Comparison of ENCODE assay signal across 12 cellular contexts in genomic region chr10:43402880-43403452, GRCh38. TPM values are rescaled to one million over a fixed set of nuclear protein-coding genes. Genes with fewer than 3 reads are reported as not detected.
DNase-seq lines count a peak whose midpoint lies in the region; ATAC-seq, FAIRE-seq and TF ChIP-seq lines count a peak whose summit lies in the region.
"Had no signal": no experiment of that assay in that cellular context is flagged by ENCODE, and none has a peak within 500 bp of the region (broad histone marks: within the 10 kb centered on the region; RNA-seq: fewer than 3 reads in every experiment).

No MANE protein-coding gene starts in this region.

- peaks cover 72 to 100% of the 10 kb centered on the region in 2 experiments for H3K79me2 ChIP-seq in H1 (ENCODE audit: control insufficient read depth in 1 of 2, insufficient read depth in 2 of 2, low read length in 2 of 2)

- no peak overlapping the region for H3K9ac ChIP-seq in H1 (replicated peaks in 1 of 4; ENCODE audit: extremely low read depth in 1 of 4, low read depth in 3 of 4, low read length in 3 of 4)
- H3K9ac ChIP-seq: parathyroid adenoma had no signal

- TSS peak; percentile 3 for BruUV-seq in Panc1 (replicated peaks; lab: Mats Ljungman, UMichigan)

- no peak overlapping the region for H2AK5ac ChIP-seq in H1 (ENCODE audit: low read depth, low read length)

- no peak for TF ChIP-seq EP300 in H1 (IDR thresholded peaks at IDR 0.05; ENCODE audit: borderline replicate concordance in 1 of 2, low read depth in 2 of 2, low read length in 2 of 2)

- no peak overlapping the region for H3K56ac ChIP-seq in H1 (replicated peaks; ENCODE audit: insufficient read length, low read depth, low read length)

- H3K27me3 Mint-ChIP-seq in activated T-cell treated with anti-CD3 and anti-CD28 coated beads, Interleukin-2, amount 50 U/mL, for 72 hours (ENCODE audit: low read depth) = no peaks in the 10 kb centered on the region
- no peaks in the 10 kb centered on the region for H3K27me3 Mint-ChIP-seq in stimulated activated memory B cell treated with anti-CD40 and anti-IgM and Interleukin-4, amounts not matched to agents 10 μg/mL and 1 μg/mL and 100 μg/mL, for 72 hours

- H3K27ac ChIP-seq in Panc1 (ENCODE audit: low read length) = peak overlapping the region; percentile 76
- H3K27ac ChIP-seq in H1 (ENCODE audit: low read depth, low read length) = no peak overlapping the region
- H3K27ac ChIP-seq: parathyroid adenoma, thyroid gland had no signal

- 87% methylated on average over 7 of the region's 7 CpGs; no CpG with 5 or more reads in 1 of the 2 experiments for WGBS in H1 (ENCODE audit: extremely low coverage in 1 of 2, insufficient coverage in 1 of 2, insufficient read length in 1 of 2, insufficient replicate concordance in 2 of 2, low coverage in 1 of 2, low lambda C conversion rate in 2 of 2, missing lambda C conversion rate in 1 of 2), 2 experiments

- no peak overlapping the region for H2BK12ac ChIP-seq in H1 (ENCODE audit: low read depth, low read length)

- no peak overlapping the region for H3K23ac ChIP-seq in H1 (ENCODE audit: insufficient read length)

- no peak overlapping the region for H2BK15ac ChIP-seq in H1 (ENCODE audit: low read length)

- H2AFZ ChIP-seq in H1 (ENCODE audit: low read length) = no peak overlapping the region
- H2AFZ ChIP-seq: parathyroid adenoma had no signal

- H3K23me2 ChIP-seq in H1 (ENCODE audit: low read depth, low read length) = peaks cover 6% of the 10 kb centered on the region

- H4K5ac ChIP-seq in H1 (ENCODE audit: insufficient read length, low read depth, low read length) = no peak overlapping the region

- H3K9me3 ChIP-seq in Panc1 (ENCODE audit: control insufficient read depth, insufficient read depth, low read depth, low read length) (no peaks in the 10 kb centered on the region), H1 (ENCODE audit: insufficient read depth in 2 of 2, low read depth in 1 of 2, low read length in 1 of 2) (no peaks in the 10 kb centered on the region)
- H3K9me3 ChIP-seq: thyroid gland had no signal

- TF ChIP-seq POLR2A in H1 (IDR thresholded peaks at IDR 0.05; ENCODE audit: control extremely low read depth in 1 of 2, low read depth in 2 of 2, low read length in 2 of 2) = no peak; a peak in 1 of 3 replicates

- TF ChIP-seq RAD21 in H1 (IDR thresholded peaks at IDR 0.05 in 1 of 2, conservative IDR thresholded peaks at IDR 0.05 in 1 of 2; ENCODE audit: low read depth in 2 of 2, low read length in 2 of 2) = no peak

- peak overlapping the region in 1 of 2 experiments; percentile 29; a peak in 1 of 4 replicates for H3K4me2 ChIP-seq in H1 (ENCODE audit: insufficient read depth in 1 of 2, low read depth in 2 of 2, low read length in 2 of 2)

- no peak for FAIRE-seq in H1 (lab: Jason Lieb, UNC)

- no peak for ATAC-seq in activated T-cell treated with anti-CD3 and anti-CD28 coated beads, Interleukin-2, amount 50 U/mL, for 72 hours (replicated peaks in 1 of 2)
- no peak for ATAC-seq in Panc1
- ATAC-seq in stimulated activated memory B cell treated with anti-CD40 and anti-IgM and Interleukin-4, amounts not matched to agents 10 μg/mL and 1 μg/mL and 100 μg/mL, for 72 hours = no peak
- ATAC-seq in HG03439 (IDR thresholded peaks at IDR 0.05; ENCODE audit: unreplicated experiment) = no peak
- no peak for ATAC-seq in HG03095 (IDR thresholded peaks at IDR 0.05; ENCODE audit: unreplicated experiment)

- intact Hi-C loops in Panc1 (cut with micrococcal nuclease; ENCODE audit: unreplicated experiment) = no loop called here

- no peak overlapping the region for H3K18ac ChIP-seq in H1 (ENCODE audit: extremely low read depth, low read length)

- H3K4me3 Mint-ChIP-seq in activated T-cell treated with anti-CD3 and anti-CD28 coated beads, Interleukin-2, amount 50 U/mL, for 72 hours = peak overlapping the region; percentile 94 to 100
- H3K4me3 Mint-ChIP-seq in stimulated activated memory B cell treated with anti-CD40 and anti-IgM and Interleukin-4, amounts not matched to agents 10 μg/mL and 1 μg/mL and 100 μg/mL, for 72 hours = peak overlapping the region; percentile 23

- DNase-seq in activated T-cell treated with anti-CD3 and anti-CD28 coated beads, Interleukin-2, amount 50 U/mL, for 72 hours = no peak
- no peak for DNase-seq in activated T-cell treated with anti-CD3 and anti-CD28 coated beads, Interleukin-2, amount 50 U/mL, for 1 hour
- DNase-seq in Panc1 (ENCODE audit: low read depth, low spot score) (no peak), H1 (ENCODE audit: low read depth in 1 of 2, low spot score in 2 of 2) (no peak), GOT3 (lab: John Stamatoyannopoulos, UW) (no peak)
- DNase-seq: NCI-H1694, thyroid gland had no signal

- H3K36me3 Mint-ChIP-seq in activated T-cell treated with anti-CD3 and anti-CD28 coated beads, Interleukin-2, amount 50 U/mL, for 72 hours (ENCODE audit: insufficient read depth in 2 of 2) = peaks cover 17 to 34% of the 10 kb centered on the region in 2 donors
- peaks cover 40% of the 10 kb centered on the region for H3K36me3 Mint-ChIP-seq in stimulated activated memory B cell treated with anti-CD40 and anti-IgM and Interleukin-4, amounts not matched to agents 10 μg/mL and 1 μg/mL and 100 μg/mL, for 72 hours

- no peak overlapping the region for H3K14ac ChIP-seq in H1 (ENCODE audit: insufficient read length)

- H3K27me3 ChIP-seq in Panc1 (ENCODE audit: control insufficient read depth, insufficient read depth, low read length) = no peaks in the 10 kb centered on the region
- no peaks in the 10 kb centered on the region for H3K27me3 ChIP-seq in H1 (replicated peaks in 1 of 4; ENCODE audit: control insufficient read depth in 3 of 4, extremely low read depth in 1 of 4, insufficient read depth in 3 of 4, low read length in 3 of 4)
- H3K27me3 ChIP-seq: thyroid gland had no signal

- no peak for TF ChIP-seq CTCF in Panc1 (IDR thresholded peaks at IDR 0.05)
- TF ChIP-seq CTCF in H1 (IDR thresholded peaks at IDR 0.05; ENCODE audit: control extremely low read depth in 1 of 3, insufficient read depth in 1 of 3, low read depth in 1 of 3, low read length in 3 of 3) = no peak

- H3K4ac ChIP-seq in H1 (replicated peaks; ENCODE audit: insufficient read length, low read depth, low read length) = no peak overlapping the region

- peaks cover 57% of the 10 kb centered on the region for H3K4me1 ChIP-seq in Panc1 (ENCODE audit: control insufficient read depth, insufficient read depth, low read length)
- peaks cover 1 to 16% (median 15%) of the 10 kb centered on the region in 4 experiments for H3K4me1 ChIP-seq in H1 (replicated peaks in 1 of 4; ENCODE audit: control insufficient read depth in 3 of 4, insufficient read depth in 4 of 4, low read length in 3 of 4)

- peak overlapping the region; percentile 99 for H3K27ac Mint-ChIP-seq in activated T-cell treated with anti-CD3 and anti-CD28 coated beads, Interleukin-2, amount 50 U/mL, for 72 hours
- H3K27ac Mint-ChIP-seq in stimulated activated memory B cell treated with anti-CD40 and anti-IgM and Interleukin-4, amounts not matched to agents 10 μg/mL and 1 μg/mL and 100 μg/mL, for 72 hours = peak overlapping the region; percentile 10

- peak overlapping the region in 1 of 2 experiments; percentile 1; a peak in 1 of 4 replicates for H3K4me3 ChIP-seq in Panc1 (ENCODE audit: low read depth in 2 of 2, low read length in 2 of 2)
- H3K4me3 ChIP-seq in H1 (ENCODE audit: extremely low read depth in 1 of 4, insufficient read depth in 2 of 4, low read depth in 3 of 4, low read length in 4 of 4) = peak overlapping the region in 1 of 4 experiments; percentile 37; a peak in 1 of 8 replicates
- H3K4me3 ChIP-seq: thyroid gland had no signal

- in situ Hi-C loops in Panc1 (cut with HindIII; ENCODE audit: low pct_unique_long_range_greater_than_20kb, low sequenced_read_pairs) = no loop called here

- no peak overlapping the region for H2BK120ac ChIP-seq in H1 (replicated peaks; ENCODE audit: low read depth, low read length)

- no peak overlapping the region for H4K8ac ChIP-seq in H1 (ENCODE audit: extremely low read depth, insufficient read depth, low read length)

- H4K20me1 ChIP-seq in H1 (replicated peaks in 1 of 2; ENCODE audit: control insufficient read depth in 1 of 2, insufficient read depth in 2 of 2, low read length in 2 of 2) = peaks cover 14 to 22% of the 10 kb centered on the region in 2 experiments

- H3K4me1 Mint-ChIP-seq in activated T-cell treated with anti-CD3 and anti-CD28 coated beads, Interleukin-2, amount 50 U/mL, for 72 hours (ENCODE audit: low read depth) = peaks cover 75% of the 10 kb centered on the region
- H3K4me1 Mint-ChIP-seq in stimulated activated memory B cell treated with anti-CD40 and anti-IgM and Interleukin-4, amounts not matched to agents 10 μg/mL and 1 μg/mL and 100 μg/mL, for 72 hours = peaks cover 79% of the 10 kb centered on the region

- H3K36me3 ChIP-seq in Panc1 (ENCODE audit: control insufficient read depth, insufficient read depth, low read length) (peaks cover 9% of the 10 kb centered on the region), H1 (ENCODE audit: control insufficient read depth in 2 of 4, insufficient read depth in 4 of 4, low read length in 3 of 4) (peaks cover 0 to 4% (median 1%) of the 10 kb centered on the region in 4 experiments; a peak in 2 of 8 replicates)
- H3K36me3 ChIP-seq: thyroid gland had no signal

- POLR2A ChIA-PET in Panc1 (lab: Charles Lee) = interaction anchor here (0.7 kb wide), 1 partner anchor 9 kb away, joined by 7 read pairs; no protein-coding TSS in a partner anchor
- POLR2A ChIA-PET in H1 (lab: Charles Lee; ENCODE audit: partially characterized antibody) = interaction anchor here (1.0 to 1.5 kb wide), 4 partner anchors 7 to 58 kb away, joined by 3 to 5 read pairs (median 4); no protein-coding TSS in a partner anchor

- CTCF ChIA-PET in Panc1 (lab: Charles Lee) (no interaction called here), H1 (lab: Charles Lee; ENCODE audit: partially characterized antibody) (interaction anchor here (1.4 kb wide), 1 partner anchor 20 kb away, joined by 4 read pairs; no protein-coding TSS in a partner anchor)

- H2BK20ac ChIP-seq in H1 (ENCODE audit: low read length) = no peak overlapping the region

- H3K9me3 Mint-ChIP-seq in activated T-cell treated with anti-CD3 and anti-CD28 coated beads, Interleukin-2, amount 50 U/mL, for 72 hours = no peaks in the 10 kb centered on the region
- no peaks in the 10 kb centered on the region for H3K9me3 Mint-ChIP-seq in stimulated activated memory B cell treated with anti-CD40 and anti-IgM and Interleukin-4, amounts not matched to agents 10 μg/mL and 1 μg/mL and 100 μg/mL, for 72 hours

- no peak overlapping the region for H2BK5ac ChIP-seq in H1 (ENCODE audit: low read depth, low read length)

- no peaks in the 10 kb centered on the region; the same call in 1 of the 2 replicates for H3K79me1 ChIP-seq in H1 (ENCODE audit: low read depth, low read length)

- H4K91ac ChIP-seq in H1 (replicated peaks; ENCODE audit: insufficient read length, low read length) = no peak overlapping the region

RNA-seq across cellular contexts. Expression of gene HNRNPF, which starts 6.0 kb away (rescaled TPM):
- 100 to 1,000 TPM; 412 to 475 TPM for total RNA-seq in activated T-cell treated with anti-CD3 and anti-CD28 coated beads, Interleukin-2, amount 50 U/mL, for 72 hours
- 466 TPM for total RNA-seq in Panc1 (2021; ENCODE audit: unreplicated experiment)
- polyA plus RNA-seq in Panc1 (2012; ENCODE audit: insufficient read length) = 374 TPM
- 389 and 397 TPM in 2 replicates for total RNA-seq in H1 (2021; fragmentation: NEBNext Ultra II Directional; extraction: Animal tissue kit (Norgen Biotek cat#: 25700))
- 208 and 209 TPM in 2 replicates for polyA plus RNA-seq in H1 (2011; rRNA removed)
- 285 TPM for polyA plus RNA-seq in H1 (2011; cell fraction: cytosol; rRNA removed)
- polyA plus RNA-seq in H1 (2011; cell fraction: nucleus; rRNA removed) = 199 TPM
- 322 to 369 TPM (median 332 TPM) in 4 replicates for polyA plus RNA-seq in H1 (2012, experiment 1 of 2)
- 154 TPM for polyA plus RNA-seq in H1 (2012, experiment 2 of 2)
- 167 TPM for polyA plus RNA-seq in H1 (2013, experiment 1 of 2)
- 175 TPM for polyA plus RNA-seq in H1 (2013, experiment 2 of 2)
- polyA minus RNA-seq in H1 (2011; rRNA and poly(A)+ RNA removed) = 303 and 334 TPM in 2 replicates
- polyA minus RNA-seq in H1 (2011; cell fraction: cytosol; rRNA and poly(A)+ RNA removed) = 147 TPM
- 101 TPM for polyA minus RNA-seq in H1 (2011; cell fraction: nucleus; rRNA and poly(A)+ RNA removed)

RNA-seq across cellular contexts. Expression of gene FXYD4, which starts 31.5 kb away (rescaled TPM):
- not detected for total RNA-seq in activated T-cell treated with anti-CD3 and anti-CD28 coated beads, Interleukin-2, amount 50 U/mL, for 72 hours
- not detected for total RNA-seq in Panc1 (2021; ENCODE audit: unreplicated experiment)
- polyA plus RNA-seq in Panc1 (2012; ENCODE audit: insufficient read length) = not detected
- not detected in 2 replicates for total RNA-seq in H1 (2021; fragmentation: NEBNext Ultra II Directional; extraction: Animal tissue kit (Norgen Biotek cat#: 25700))
- not detected in 2 replicates for polyA plus RNA-seq in H1 (2011; rRNA removed)
- not detected for polyA plus RNA-seq in H1 (2011; cell fraction: cytosol; rRNA removed)
- polyA plus RNA-seq in H1 (2011; cell fraction: nucleus; rRNA removed) = not detected
- polyA plus RNA-seq in H1 (2012, experiment 1 of 2) = not detected in 4 replicates
- polyA plus RNA-seq in H1 (2012, experiment 2 of 2) = not detected
- polyA plus RNA-seq in H1 (2013, experiment 1 of 2) = not detected
- polyA plus RNA-seq in H1 (2013, experiment 2 of 2) = not detected
- not detected in 2 replicates for polyA minus RNA-seq in H1 (2011; rRNA and poly(A)+ RNA removed)
- not detected for polyA minus RNA-seq in H1 (2011; cell fraction: cytosol; rRNA and poly(A)+ RNA removed)
- not detected for polyA minus RNA-seq in H1 (2011; cell fraction: nucleus; rRNA and poly(A)+ RNA removed)
- total RNA-seq: kidney epithelial cell, thyroid gland had no signal

RNA-seq across cellular contexts. Expression of gene ZNF487, which starts 33.9 kb away (rescaled TPM):
- total RNA-seq in activated T-cell treated with anti-CD3 and anti-CD28 coated beads, Interleukin-2, amount 50 U/mL, for 72 hours = 1 to 10 TPM; 2.9 to 3.6 TPM
- 7.6 TPM for total RNA-seq in Panc1 (2021; ENCODE audit: unreplicated experiment)
- polyA plus RNA-seq in Panc1 (2012; ENCODE audit: insufficient read length) = 6.6 TPM
- total RNA-seq in H1 (2021; fragmentation: NEBNext Ultra II Directional; extraction: Animal tissue kit (Norgen Biotek cat#: 25700)) = 1.9 TPM in 2 replicates
- 1.9 and 2.5 TPM in 2 replicates for polyA plus RNA-seq in H1 (2011; rRNA removed)
- 1.8 TPM for polyA plus RNA-seq in H1 (2011; cell fraction: cytosol; rRNA removed)
- 2.7 TPM for polyA plus RNA-seq in H1 (2011; cell fraction: nucleus; rRNA removed)
- polyA plus RNA-seq in H1 (2012, experiment 1 of 2) = 0.97 to 1.6 TPM (median 1.3 TPM) in 4 replicates
- 1.8 TPM for polyA plus RNA-seq in H1 (2012, experiment 2 of 2)
- 1.6 TPM for polyA plus RNA-seq in H1 (2013, experiment 1 of 2)
- polyA plus RNA-seq in H1 (2013, experiment 2 of 2) = 1.4 TPM
- polyA minus RNA-seq in H1 (2011; rRNA and poly(A)+ RNA removed) = 0.57 and 3.0 TPM in 2 replicates
- polyA minus RNA-seq in H1 (2011; cell fraction: cytosol; rRNA and poly(A)+ RNA removed) = not detected
- polyA minus RNA-seq in H1 (2011; cell fraction: nucleus; rRNA and poly(A)+ RNA removed) = 3.3 TPM
